Comparison of ENCODE assay signal across 19 cellular contexts in the genomic region with DNA sequence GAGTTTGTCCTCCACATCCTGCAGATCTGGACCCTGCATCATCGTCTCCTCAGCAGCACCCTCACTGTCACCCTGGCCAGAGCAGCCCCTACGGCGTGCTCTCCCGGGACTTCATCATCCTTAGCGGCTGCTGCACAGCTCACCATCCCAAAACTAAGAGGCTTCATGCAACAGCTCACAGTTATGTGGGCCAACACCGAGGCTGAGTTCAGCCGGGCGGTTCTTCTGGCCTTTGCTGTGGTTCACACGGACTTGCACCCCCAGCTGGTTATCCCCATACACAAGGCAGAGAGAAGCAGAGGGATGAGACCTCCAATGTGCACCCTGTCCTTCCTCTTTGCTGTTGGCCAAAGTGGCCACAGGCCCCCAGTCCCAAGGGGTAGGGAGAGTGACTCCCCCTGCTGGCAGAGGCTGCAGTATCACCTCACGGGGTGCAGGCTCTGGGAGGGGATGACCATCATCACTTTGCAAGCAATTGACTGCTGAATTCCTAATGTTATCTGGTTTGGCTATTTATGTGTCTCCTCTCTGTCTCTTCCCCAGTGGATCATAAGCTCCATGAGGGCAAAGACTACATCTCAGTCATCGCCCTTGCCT.
A peak's percentile ranks its signal among the peaks of the same experiment; 100 is the strongest.
DNase-seq lines count a peak whose midpoint lies in the region; ATAC-seq and TF ChIP-seq lines count a peak whose summit lies in the region.
"Had no signal": no experiment of that assay in that cellular context is flagged by ENCODE, and none has a peak within 500 bp of the region (broad histone marks: within the 10 kb centered on the region; RNA-seq: fewer than 3 reads in every experiment).

No MANE protein-coding gene starts in this region.

- no peaks in the 10 kb centered on the region for H3K27me3 Mint-ChIP-seq in MCF 10A (ENCODE audit: insufficient read depth, unreplicated experiment)

- H3K27me3 ChIP-seq in A673 (replicated peaks; ENCODE audit: insufficient read depth, low read depth, low read length, poor library complexity) (no peaks in the 10 kb centered on the region), DOHH2 (ENCODE audit: control insufficient read depth, low read length) (no peaks in the 10 kb centered on the region)
- H3K27me3 ChIP-seq: neutrophil had no signal

- H3K9me3 Mint-ChIP-seq in MCF 10A (ENCODE audit: unreplicated experiment), result peaks cover 30% of the 10 kb centered on the region

- DNase-seq in A673 (ENCODE audit: low spot score) (no peak), NOMO-1 treated with dmso at 0.1 percent for 144 hours (lab: John Stamatoyannopoulos, UW; ENCODE audit: unreplicated experiment) (peak; percentile 11), mesenteric fat pad (ENCODE audit: low spot score) (peak; percentile 72), NCI-H1694 (lab: John Stamatoyannopoulos, UW) (no peak), MCF 10A (ENCODE audit: unreplicated experiment) (no peak)
- DNase-seq: activated CD4-positive, alpha-beta T cell treated with anti-CD3 and anti-CD28 coated beads, Interleukin-2, amount 50 U/mL, for 4 hours; EL; KBM-7; NCI-H1048; NCI-H187; NCI-H526 treated with DMSO at 0.1 percent for 48 hours; stimulated activated CD4-positive, alpha-beta T cell treated with anti-CD3 and anti-CD28 coated beads, Interleukin-1b, Interleukin-23, amount 100 ng/mL, for 48 hours had no signal

- CTCF ChIA-PET in A673 (lab: Charles Lee), result no interaction called here
- CTCF ChIA-PET in MCF 10A (lab: Yijun Ruan, JAX), result no interaction called here

- POLR2A ChIA-PET in A673 (lab: Charles Lee; ENCODE audit: low non-redundant PET), result no interaction called here
- POLR2A ChIA-PET in MCF 10A (lab: Yijun Ruan, JAX), result no interaction called here

- H3K79me2 ChIP-seq in DOHH2 (ENCODE audit: control insufficient read depth, low read length), result no peaks in the 10 kb centered on the region

- H3K9me3 ChIP-seq in A673 (ENCODE audit: low read depth, low read length, poor library complexity, severe bottlenecking) (no peaks in the 10 kb centered on the region), DOHH2 (ENCODE audit: control insufficient read depth, insufficient read depth, low read length) (no peaks in the 10 kb centered on the region)
- H3K9me3 ChIP-seq: neutrophil, psoas muscle had no signal

- H3K27ac ChIP-seq in A673 (ENCODE audit: low read depth, low read length, poor library complexity, severe bottlenecking) (no peak overlapping the region), DOHH2 (ENCODE audit: low read depth, low read length) (no peak overlapping the region)
- H3K27ac ChIP-seq: C4-2B, dorsolateral prefrontal cortex, neutrophil, psoas muscle, skin epidermis had no signal

- ATAC-seq in HG02763 (IDR thresholded peaks at IDR 0.05; ENCODE audit: unreplicated experiment), result no peak
- ATAC-seq: psoas muscle had no signal

- no peaks in the 10 kb centered on the region for H3K36me3 Mint-ChIP-seq in MCF 10A (ENCODE audit: insufficient read depth, unreplicated experiment)

- H3K4me3 ChIP-seq in A673 (ENCODE audit: low read depth, low read length, poor library complexity, severe bottlenecking), result no peak overlapping the region
- no peak overlapping the region for H3K4me3 ChIP-seq in DOHH2 (ENCODE audit: low read length)
- H3K4me3 ChIP-seq: dorsolateral prefrontal cortex, psoas muscle, skin epidermis had no signal

- H3K4me3 Mint-ChIP-seq in MCF 10A (ENCODE audit: unreplicated experiment), result no peak overlapping the region

- no peak overlapping the region for H3K4me2 ChIP-seq in DOHH2 (ENCODE audit: low read length)

- no peaks in the 10 kb centered on the region for H3F3A ChIP-seq in DOHH2 (ENCODE audit: control insufficient read depth, insufficient read depth)

- TF ChIP-seq CTCF in A673 (conservative IDR thresholded peaks at IDR 0.05; ENCODE audit: low read depth, low read length) (0 out of 2 replicates have a peak, but pooled peaks have one; percentile 19), DOHH2 (IDR thresholded peaks at IDR 0.05; ENCODE audit: low read depth, low read length, poor library complexity, severe bottlenecking) (peak; percentile 79), MCF 10A (IDR thresholded peaks at IDR 0.05; ENCODE audit: unreplicated experiment) (no peak)

- H3K36me3 ChIP-seq in A673 (ENCODE audit: insufficient read depth, low read length, poor library complexity, severe bottlenecking) (no peaks in the 10 kb centered on the region), DOHH2 (ENCODE audit: control insufficient read depth, low read length) (no peaks in the 10 kb centered on the region)
- H3K36me3 ChIP-seq: neutrophil had no signal

- H4K20me1 ChIP-seq in DOHH2 (ENCODE audit: control insufficient read depth, insufficient read depth, low read depth, low read length), result no peaks in the 10 kb centered on the region; the same call in 1 of the 2 replicates

- no peaks in the 10 kb centered on the region for H3K9me2 ChIP-seq in DOHH2 (replicated peaks; ENCODE audit: control insufficient read depth, low read length)

- peaks cover 10% of the 10 kb centered on the region for H3K4me1 ChIP-seq in A673 (ENCODE audit: insufficient read depth, low read length, poor library complexity, severe bottlenecking)
- peaks cover 4% of the 10 kb centered on the region; the same call in 1 of the 2 replicates for H3K4me1 ChIP-seq in DOHH2 (ENCODE audit: control insufficient read depth, low read length)
- H3K4me1 ChIP-seq: psoas muscle had no signal

- H3K27ac Mint-ChIP-seq in MCF 10A (ENCODE audit: low read depth, unreplicated experiment), result no peak overlapping the region

- no TSS peak for BruUV-seq in A673 (replicated peaks; lab: Mats Ljungman, UMichigan)
- no TSS peak for BruUV-seq in MCF 10A (replicated peaks; lab: Mats Ljungman, UMichigan)

- intact Hi-C loops in A673 (cut with micrococcal nuclease; ENCODE audit: unreplicated experiment), result no loop called here
- intact Hi-C loops in MCF 10A (cut with micrococcal nuclease), result no loop called here

- H3K4me1 Mint-ChIP-seq in MCF 10A (ENCODE audit: insufficient read depth, unreplicated experiment), result no peaks in the 10 kb centered on the region

Comparison
In these comparisons a context has a peak if more than half of its experiments do, and no peak if none do; other contexts are left out.
1. DNase-seq: peak in NOMO-1 treated with dmso at 0.1 percent for 144 hours (single experiment) and mesenteric fat pad (single experiment); none in A673 (single experiment), NCI-H1694 (single experiment) and MCF 10A (single experiment).